Comparison of ENCODE assay signal across 9 cellular contexts in the genomic region with DNA sequence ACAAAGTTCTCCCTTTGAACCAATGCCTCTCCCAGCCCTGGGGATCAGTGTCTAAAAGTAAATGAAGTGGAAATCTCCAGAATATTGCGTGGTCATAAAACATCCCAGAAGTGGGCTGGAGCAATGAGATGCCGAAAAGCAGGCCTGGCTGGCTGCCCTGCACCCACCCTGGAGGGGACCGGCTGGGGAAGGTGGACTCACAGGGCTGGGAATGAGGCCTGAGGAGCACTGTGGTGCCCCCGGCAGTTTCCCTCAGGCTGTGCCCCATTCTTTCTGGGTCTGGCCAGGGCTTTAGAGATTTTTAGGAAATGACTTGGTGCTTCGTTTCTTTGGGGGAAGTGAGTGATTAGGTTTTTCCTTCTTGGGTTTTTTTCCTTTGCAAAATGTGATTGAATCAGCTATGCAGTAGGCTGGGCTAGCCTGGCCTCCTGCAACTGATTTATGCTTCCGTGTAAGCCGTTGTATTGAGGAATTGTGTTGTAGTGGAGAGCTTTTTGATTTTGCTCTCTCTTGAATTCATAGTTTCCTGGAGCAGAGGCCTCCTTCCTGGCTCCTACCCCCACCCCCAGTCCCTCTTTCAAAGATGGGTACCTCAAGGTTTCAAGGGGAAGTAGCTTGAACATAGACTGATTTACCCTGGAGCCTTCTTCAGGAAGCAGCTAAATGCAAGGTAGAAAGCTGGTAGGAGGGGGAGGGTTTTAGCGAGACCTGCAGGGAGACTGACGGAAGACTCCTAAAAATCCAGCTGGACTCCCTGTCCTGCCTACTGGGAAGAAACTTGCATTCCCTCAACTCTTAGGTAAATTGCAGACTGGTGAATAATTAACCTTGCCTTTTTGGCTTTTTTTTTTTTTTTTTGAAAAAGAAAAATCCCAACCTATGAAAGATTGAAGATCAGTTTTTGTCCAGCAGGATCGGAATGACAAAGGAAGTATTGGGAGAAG.
DNase-seq lines count a peak whose midpoint lies in the region; ATAC-seq and TF ChIP-seq lines count a peak whose summit lies in the region.
"Had no signal": no experiment of that assay in that cellular context is flagged by ENCODE, and none has a peak within 500 bp of the region (broad histone marks: within the 10 kb centered on the region; RNA-seq: fewer than 3 reads in every experiment).

No MANE protein-coding gene starts in this region.

- H3K4me2 ChIP-seq in smooth muscle cell, result peak overlapping the region; percentile 79

- peak overlapping the region; percentile 85 for H3K27ac ChIP-seq in smooth muscle cell (ENCODE audit: low read depth)

- peaks cover 76% of the 10 kb centered on the region for H3K79me2 ChIP-seq in smooth muscle cell (ENCODE audit: low read depth)

- ATAC-seq in HG03442 (IDR thresholded peaks at IDR 0.05; ENCODE audit: unreplicated experiment) (no peak), HG02678 (IDR thresholded peaks at IDR 0.05; ENCODE audit: unreplicated experiment) (no peak)
- ATAC-seq: HCT116 had no signal

- H3K9me3 ChIP-seq in smooth muscle cell (replicated peaks; ENCODE audit: low read depth), result no peaks in the 10 kb centered on the region

- no peak overlapping the region for H2AFZ ChIP-seq in smooth muscle cell (ENCODE audit: low read depth)

- H3K27ac Mint-ChIP-seq in immature natural killer cell, result no peak overlapping the region

- DNase-seq in DMS79 treated with DMSO at 0.1 percent for 48 hours (lab: John Stamatoyannopoulos, UW), result peak; percentile 17
- DNase-seq in DMS79 (lab: John Stamatoyannopoulos, UW), result no peak
- peak; percentile 66 for DNase-seq in T1000 (lab: John Stamatoyannopoulos, UW)
- no peak for DNase-seq in immature natural killer cell
- no peak for DNase-seq in smooth muscle cell (lab: John Stamatoyannopoulos, UW; ENCODE audit: unreplicated experiment)
- DNase-seq in NCI-H2029 (lab: John Stamatoyannopoulos, UW), result no peak

- H3K36me3 Mint-ChIP-seq in immature natural killer cell, result no peaks in the 10 kb centered on the region

- peaks cover 41% of the 10 kb centered on the region for H3K4me1 ChIP-seq in smooth muscle cell (ENCODE audit: low read depth)

- no peaks in the 10 kb centered on the region for H3K27me3 ChIP-seq in smooth muscle cell (ENCODE audit: low read depth)

- H3F3A ChIP-seq in smooth muscle cell (ENCODE audit: low read depth), result peaks cover 4% of the 10 kb centered on the region

- peaks cover 48% of the 10 kb centered on the region for H4K20me1 ChIP-seq in smooth muscle cell (ENCODE audit: low read depth)

- H3K4me3 ChIP-seq in smooth muscle cell, result peak overlapping the region; percentile 59

- peak overlapping the region in 3 of 5 donors; percentile 18 to 49 (median 26) for H3K4me3 Mint-ChIP-seq in immature natural killer cell

- peak overlapping the region; percentile 92 for H3K9ac ChIP-seq in smooth muscle cell (ENCODE audit: low read depth)

- no peak for TF ChIP-seq CTCF in smooth muscle cell (IDR thresholded peaks at IDR 0.05; ENCODE audit: borderline replicate concordance, insufficient read depth, poor library complexity, severe bottlenecking)

- H3K27me3 Mint-ChIP-seq in immature natural killer cell (ENCODE audit: low read depth in 3 of 3), result peaks cover 0 to 11% (median 4%) of the 10 kb centered on the region in 3 donors

- H3K36me3 ChIP-seq in smooth muscle cell (ENCODE audit: low read depth), result no peaks in the 10 kb centered on the region

- H3K4me1 Mint-ChIP-seq in immature natural killer cell, result peaks cover 7 to 14% of the 10 kb centered on the region in 2 donors

- no peaks in the 10 kb centered on the region for H3K9me3 Mint-ChIP-seq in immature natural killer cell

- 19% methylated on average over 10 of the region's 10 CpGs for WGBS in smooth muscle cell (ENCODE audit: low lambda C conversion rate)

Comparison
In these comparisons a context has a peak if more than half of its experiments do, and no peak if none do; other contexts are left out.
1. DNase-seq: peak in DMS79 treated with DMSO at 0.1 percent for 48 hours (single experiment) and T1000 (single experiment); none in DMS79 (single experiment), immature natural killer cell (0 of 3), smooth muscle cell (single experiment) and NCI-H2029 (single experiment).